Comparison of ENCODE assay signal across 9 cellular contexts in genomic region chr3:40523781-40524180, GRCh38. TPM values are rescaled to one million over a fixed set of nuclear protein-coding genes. Genes with fewer than 3 reads are reported as not detected.
A peak's percentile ranks its signal among the peaks of the same experiment; 100 is the strongest.
DNase-seq lines count a peak whose midpoint lies in the region; TF ChIP-seq lines count a peak whose summit lies in the region.
"Had no signal": no experiment of that assay in that cellular context is flagged by ENCODE, and none has a peak within 500 bp of the region (broad histone marks: within the 10 kb centered on the region; RNA-seq: fewer than 3 reads in every experiment).

No MANE protein-coding gene starts in this region.

- H3K9me3 ChIP-seq in WERI-Rb-1 (ENCODE audit: severe bottlenecking) (no peaks in the 10 kb centered on the region), right atrium auricular region (no peaks in the 10 kb centered on the region), spleen (no peaks in the 10 kb centered on the region)

- H3K4me1 ChIP-seq in right atrium auricular region, result peaks cover 0 to 17% of the 10 kb centered on the region in 2 donors
- peaks cover 0 to 42% (median 19%) of the 10 kb centered on the region in 6 donors for H3K4me1 ChIP-seq in spleen

- intact Hi-C loops in spleen (cut with DNase I; ENCODE audit: low total_unique reads), result loop anchor here (10.0 kb wide), 1 partner anchor 69 kb away; the partner anchor contains the start of gene RPL14

- H3K27me3 ChIP-seq in WERI-Rb-1 (ENCODE audit: insufficient read depth, low read depth, severe bottlenecking), result no peaks in the 10 kb centered on the region
- no peaks in the 10 kb centered on the region for H3K27me3 ChIP-seq in right atrium auricular region
- no peaks in the 10 kb centered on the region for H3K27me3 ChIP-seq in spleen (replicated peaks in 1 of 7)

- no peak for TF ChIP-seq POLR2A in spleen (IDR thresholded peaks at IDR 0.05)

- H3K27ac ChIP-seq in WERI-Rb-1 (peak overlapping the region; percentile 86; the same call in 1 of the 2 replicates), right atrium auricular region (peak overlapping the region; percentile 91 to 96), spleen (peak overlapping the region in 7 of 8 donors; percentile 84 to 93 (median 90))

- H3K4me3 ChIP-seq in WERI-Rb-1 (ENCODE audit: low read depth, low read length) (no peak overlapping the region), right atrium auricular region (no peak overlapping the region), spleen (no peak overlapping the region)

- TF ChIP-seq CTCF in WERI-Rb-1 (IDR thresholded peaks at IDR 0.05; ENCODE audit: low read depth, low read length) (no peak), right atrium auricular region (IDR thresholded peaks at IDR 0.05) (no peak), spleen (IDR thresholded peaks at IDR 0.05 in 8 of 11, conservative IDR thresholded peaks at IDR 0.05 in 3 of 11) (no peak)

- DNase-seq in DMS53 (lab: John Stamatoyannopoulos, UW), result peak; percentile 42
- DNase-seq in DMS53 treated with DMSO at 0.1 percent for 48 hours (lab: John Stamatoyannopoulos, UW; ENCODE audit: unreplicated experiment), result no peak
- DNase-seq in WERI-Rb-1, result no peak
- no peak for DNase-seq in right atrium auricular region (ENCODE audit: low spot score)
- DNase-seq in spleen, result no peak
- no peak for DNase-seq in NOMO-1 treated with dmso at 0.1 percent for 144 hours (lab: John Stamatoyannopoulos, UW; ENCODE audit: unreplicated experiment)
- DNase-seq in activated CD4-positive, CD25-positive, alpha-beta regulatory T cell (lab: John Stamatoyannopoulos, UW), result no peak
- no peak for DNase-seq in dedifferentiated amniotic fluid mesenchymal stem cell (ENCODE audit: extremely low spot score)
- DNase-seq: NCI-H524 treated with DMSO at 0.1 percent for 48 hours had no signal

- H3K36me3 ChIP-seq in WERI-Rb-1 (peaks cover 27% of the 10 kb centered on the region), right atrium auricular region (peaks cover 21% of the 10 kb centered on the region), spleen (peaks cover 0 to 27% (median 9%) of the 10 kb centered on the region in 6 donors)

- 74 to 87% (median 76%) methylated on average over 2 of the region's 2 CpGs for WGBS in spleen, 5 donors

RNA-seq across cellular contexts. Expression of gene ZNF621, which starts 1.0 kb away (rescaled TPM):
- total RNA-seq in right atrium auricular region (1 to 10 TPM; 6.6 to 7.0 TPM), spleen (10 to 100 TPM; 18.0 to 28.0 (median 21.6) TPM)
- 10 to 100 TPM in 2 of 3 donors, 1 to 10 TPM in 1; 7.3 to 11.8 (median 10.0) TPM for polyA plus RNA-seq in spleen

RNA-seq across cellular contexts. Expression of gene ZNF620, which starts 17.9 kb away (rescaled TPM):
- total RNA-seq in right atrium auricular region, result 1 to 10 TPM; 2.0 to 3.6 TPM
- total RNA-seq in spleen, result 1 to 10 TPM; 1.8 to 7.4 (median 5.9) TPM
- 1 to 10 TPM; 1.2 to 2.4 (median 1.9) TPM for polyA plus RNA-seq in spleen

RNA-seq across cellular contexts. Expression of gene ZNF619, which starts 46.9 kb away (rescaled TPM):
- total RNA-seq in right atrium auricular region (1 to 10 TPM; 1.7 to 3.3 TPM), spleen (10 to 100 TPM in 6 of 7 donors, 1 to 10 TPM in 1; 8.5 to 20.3 (median 12.8) TPM)
- 1 to 10 TPM in 2 of 3 donors, under 1 TPM in 1; 0.89 to 2.4 (median 1.0) TPM for polyA plus RNA-seq in spleen
